ENCODE assay signal across 30 cellular contexts in the genomic region with DNA sequence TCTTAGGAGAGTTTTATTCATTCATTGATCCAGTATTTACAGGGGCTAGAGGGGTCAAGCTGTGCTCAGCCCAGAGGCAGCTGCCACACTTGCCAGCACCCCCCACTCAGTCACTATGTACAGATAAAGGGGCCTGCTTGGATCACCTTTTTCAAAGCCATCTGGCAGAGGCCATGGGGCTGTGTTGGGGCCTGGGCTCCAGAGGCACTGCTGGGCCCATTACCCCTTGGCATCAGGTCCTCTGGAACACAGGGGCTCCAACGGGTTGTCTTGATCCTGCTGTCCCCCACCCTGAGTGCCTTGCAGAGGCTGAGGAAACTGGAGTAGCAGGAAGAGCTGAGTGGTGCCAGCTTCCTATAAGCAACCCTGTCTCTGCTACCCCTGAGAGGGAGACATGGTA. TPM values are rescaled to one million over a fixed set of nuclear protein-coding genes. Genes with fewer than 3 reads are reported as not detected.
DNase-seq lines count a peak whose midpoint lies in the region; ATAC-seq and TF ChIP-seq lines count a peak whose summit lies in the region.
"Had no signal": no experiment of that assay in that cellular context is flagged by ENCODE, and none has a peak within 500 bp of the region (broad histone marks: within the 10 kb centered on the region; RNA-seq: fewer than 3 reads in every experiment).

No MANE protein-coding gene starts in this region.

- ATAC-seq in Right ventricle myocardium superior (ENCODE audit: poor library complexity), result no peak
- no peak for ATAC-seq in heart right ventricle
- ATAC-seq in T-helper 17 cell, result peak; percentile 13
- no peak for ATAC-seq in stimulated activated naive B cell treated with anti-CD40 and anti-IgM and Interleukin-4, amounts not matched to agents 10 μg/mL and 1 μg/mL and 100 μg/mL, for 72 hours (replicated peaks)
- ATAC-seq in HG02973 (IDR thresholded peaks at IDR 0.05; ENCODE audit: unreplicated experiment), result no peak
- ATAC-seq: activated CD4-positive, CD25-positive, alpha-beta regulatory T cell treated with anti-CD3 and anti-CD28 coated beads, Interleukin-2, amount 50 U/mL, for 24 hours; esophagus mucosa; GM12878; right lobe of liver had no signal

- intact Hi-C loops in Right ventricle myocardium superior (cut with DNase I) (no loop called here), heart right ventricle (cut with DNase I) (no loop called here)

- no peaks in the 10 kb centered on the region for H3K4me1 Mint-ChIP-seq in T-helper 17 cell
- peaks cover 4 to 17% of the 10 kb centered on the region in 2 donors for H3K4me1 Mint-ChIP-seq in immature natural killer cell
- H3K4me1 Mint-ChIP-seq in stimulated activated naive B cell treated with anti-CD40 and anti-IgM and Interleukin-4, amounts not matched to agents 10 μg/mL and 1 μg/mL and 100 μg/mL, for 72 hours, result peaks cover 0 to 1% of the 10 kb centered on the region in 2 donors
- H3K4me1 Mint-ChIP-seq: B cell had no signal

- 82 to 87% methylated on average over 1 of the region's 1 CpG for WGBS in heart right ventricle, 2 donors

- no peak overlapping the region for H3K4me3 ChIP-seq in heart right ventricle
- H3K4me3 ChIP-seq: GM12878, heart left ventricle, right lobe of liver, SK-N-MC, tibial nerve had no signal

- no peaks in the 10 kb centered on the region for H3K27me3 Mint-ChIP-seq in T-helper 17 cell
- peaks cover 0 to 8% (median 2%) of the 10 kb centered on the region in 3 donors for H3K27me3 Mint-ChIP-seq in immature natural killer cell (ENCODE audit: low read depth in 3 of 3)
- H3K27me3 Mint-ChIP-seq in stimulated activated naive B cell treated with anti-CD40 and anti-IgM and Interleukin-4, amounts not matched to agents 10 μg/mL and 1 μg/mL and 100 μg/mL, for 72 hours, result no peaks in the 10 kb centered on the region
- H3K27me3 Mint-ChIP-seq: B cell had no signal

- H3K4me1 ChIP-seq in heart right ventricle, result peaks cover 0 to 17% (median 9%) of the 10 kb centered on the region in 9 donors
- H3K4me1 ChIP-seq: parathyroid adenoma, right lobe of liver had no signal

- no peak for TF ChIP-seq CTCF in heart right ventricle (IDR thresholded peaks at IDR 0.05)

- H3K4me3 Mint-ChIP-seq in T-helper 17 cell, result no peak overlapping the region
- H3K4me3 Mint-ChIP-seq in immature natural killer cell, result no peak overlapping the region
- H3K4me3 Mint-ChIP-seq in stimulated activated naive B cell treated with anti-CD40 and anti-IgM and Interleukin-4, amounts not matched to agents 10 μg/mL and 1 μg/mL and 100 μg/mL, for 72 hours, result no peak overlapping the region
- H3K4me3 Mint-ChIP-seq: B cell had no signal

- peak; percentile 10 for DNase-seq in Right ventricle myocardium superior
- DNase-seq in heart right ventricle, result no peak
- no peak for DNase-seq in T-helper 17 cell
- no peak for DNase-seq in immature natural killer cell
- no peak for DNase-seq in stimulated activated naive B cell treated with anti-CD40 and anti-IgM and Interleukin-4, amounts not matched to agents 10 μg/mL and 1 μg/mL and 100 μg/mL, for 72 hours
- DNase-seq in NCI-H2081 (lab: John Stamatoyannopoulos, UW), result no peak
- no peak for DNase-seq in hepatic stellate cell (ENCODE audit: low spot score)
- DNase-seq: ACHN; activated CD4-positive, alpha-beta T cell treated with anti-CD3 and anti-CD28 coated beads, Interleukin-2, amount 50 U/mL, for 4 hours; central memory CD4-positive, alpha-beta T cell; DMS153; NCI-H1105 treated with DMSO at 0.1 percent for 48 hours; NCI-H187 treated with DMSO at 0.1 percent for 48 hours; NCI-H2171 treated with DMSO at 0.1 percent for 48 hours; NCI-H510A treated with DMSO at 0.1 percent for 48 hours; OCI-M1; stimulated activated CD8-positive, alpha-beta memory T cell treated with anti-CD3 and anti-CD28 coated beads, Interleukin-4, amount 100 ng/mL, for 48 hours had no signal

- H3K9me3 ChIP-seq in heart right ventricle (no peaks in the 10 kb centered on the region), T-helper 17 cell (ENCODE audit: control insufficient read depth, low read length, poor library complexity, severe bottlenecking) (no peaks in the 10 kb centered on the region)
- H3K9me3 ChIP-seq: heart left ventricle, right lobe of liver, tibial nerve had no signal

- H3K27me3 ChIP-seq in heart right ventricle, result no peaks in the 10 kb centered on the region
- H3K27me3 ChIP-seq: heart left ventricle, right lobe of liver, tibial nerve had no signal

- peak overlapping the region in 3 of 10 donors; percentile 4 to 66 (median 9) for H3K27ac ChIP-seq in heart right ventricle
- H3K27ac ChIP-seq: parathyroid adenoma, right lobe of liver, SK-N-MC, tibial nerve had no signal

- no peaks in the 10 kb centered on the region for H3K9me3 Mint-ChIP-seq in immature natural killer cell
- no peaks in the 10 kb centered on the region for H3K9me3 Mint-ChIP-seq in stimulated activated naive B cell treated with anti-CD40 and anti-IgM and Interleukin-4, amounts not matched to agents 10 μg/mL and 1 μg/mL and 100 μg/mL, for 72 hours
- H3K9me3 Mint-ChIP-seq: activated T-helper 2 cell treated with anti-CD3 and anti-CD28 coated beads, Interferon-gamma antibody, Interleukin-2, Interleukin-4, amounts not matched to agents 10 μg/mL and 5 μg/mL and 100 μg/mL, durations not matched to agents 14 hours and 24 hours and 36 hours had no signal

- peaks cover 0 to 84% (median 41%) of the 10 kb centered on the region in 9 donors for H3K36me3 ChIP-seq in heart right ventricle

- peaks cover 3% of the 10 kb centered on the region for H3K36me3 Mint-ChIP-seq in T-helper 17 cell (ENCODE audit: low read depth)
- peaks cover 0 to 21% (median 3%) of the 10 kb centered on the region in 3 donors for H3K36me3 Mint-ChIP-seq in immature natural killer cell
- H3K36me3 Mint-ChIP-seq in stimulated activated naive B cell treated with anti-CD40 and anti-IgM and Interleukin-4, amounts not matched to agents 10 μg/mL and 1 μg/mL and 100 μg/mL, for 72 hours, result peaks cover 35 to 68% of the 10 kb centered on the region in 2 donors

- H3K27ac Mint-ChIP-seq in T-helper 17 cell, result no peak overlapping the region
- H3K27ac Mint-ChIP-seq in immature natural killer cell, result peak overlapping the region in 4 of 6 donors; percentile 17 to 73 (median 34)
- H3K27ac Mint-ChIP-seq in stimulated activated naive B cell treated with anti-CD40 and anti-IgM and Interleukin-4, amounts not matched to agents 10 μg/mL and 1 μg/mL and 100 μg/mL, for 72 hours, result peak overlapping the region; percentile 79
- H3K27ac Mint-ChIP-seq: activated T-helper 2 cell treated with anti-CD3 and anti-CD28 coated beads, Interferon-gamma antibody, Interleukin-2, Interleukin-4, amounts not matched to agents 10 μg/mL and 5 μg/mL and 100 μg/mL, durations not matched to agents 14 hours and 24 hours and 36 hours; B cell had no signal

RNA-seq across cellular contexts. Expression of gene BAP1, which starts 8.8 kb away (rescaled TPM):
- total RNA-seq in Right ventricle myocardium superior (46.2 TPM), heart right ventricle (10 to 100 TPM; 37.1 to 58.2 (median 46.1) TPM), T-helper 17 cell (100 to 1,000 TPM; 107 to 114 TPM)
- polyA plus RNA-seq in heart right ventricle (10 to 100 TPM; 50.6 to 51.6 TPM), immature natural killer cell (10 to 100 TPM in 2 of 3 donors, 1 to 10 TPM in 1; 6.4 to 30.9 (median 13.4) TPM)

RNA-seq across cellular contexts. Expression of gene PHF7, which starts 9.4 kb away (rescaled TPM):
- total RNA-seq in Right ventricle myocardium superior, result 16.8 TPM
- total RNA-seq in heart right ventricle, result 10 to 100 TPM; 11.5 to 26.3 (median 22.4) TPM
- 1 to 10 TPM; 1.9 to 6.0 TPM for polyA plus RNA-seq in heart right ventricle
- total RNA-seq in T-helper 17 cell, result 10 to 100 TPM; 11.1 to 13.0 TPM
- polyA plus RNA-seq in immature natural killer cell, result 1 to 10 TPM; 4.2 to 9.4 (median 6.8) TPM

RNA-seq across cellular contexts. Expression of gene SEMA3G, which starts 43.9 kb away (rescaled TPM):
- total RNA-seq in Right ventricle myocardium superior (10.4 TPM), heart right ventricle (10 to 100 TPM in 9 of 10 donors, 1 to 10 TPM in 1; 8.3 to 17.8 (median 16.2) TPM), T-helper 17 cell (1 to 10 TPM; 1.5 to 2.3 TPM)
- polyA plus RNA-seq in heart right ventricle (10 to 100 TPM; 12.1 to 13.1 TPM), immature natural killer cell (not detected)
- total RNA-seq: fibroblast of villous mesenchyme; GM12878; T-helper 1 cell treated with Interleukin-12 subunit alpha and Interleukin-12 subunit beta and Interleukin-4 antibody, amounts not matched to agents 30 ng/mL and 1 ng/mL, for 36 hours had no signal

RNA-seq across cellular contexts. Expression of gene TNNC1, which starts 52.8 kb away (rescaled TPM):
- 7,948 TPM for total RNA-seq in Right ventricle myocardium superior
- 1,000 to 10,000 TPM; 6,035 to 9,296 (median 8,226) TPM for total RNA-seq in heart right ventricle
- over 10,000 TPM in 1 of 2 donors, 1,000 to 10,000 TPM in 1; 9,937 to 18,066 TPM for polyA plus RNA-seq in heart right ventricle
- 1 to 10 TPM; 3.7 to 3.8 TPM for total RNA-seq in T-helper 17 cell
- not detected for polyA plus RNA-seq in immature natural killer cell

RNA-seq across cellular contexts. Expression of gene NISCH, which starts 54.4 kb away (rescaled TPM):
- total RNA-seq in Right ventricle myocardium superior (46.0 TPM), heart right ventricle (10 to 100 TPM; 35.3 to 56.3 (median 41.9) TPM), T-helper 17 cell (100 to 1,000 TPM; 121 to 146 TPM)
- polyA plus RNA-seq in heart right ventricle (10 to 100 TPM; 24.0 to 53.6 TPM), immature natural killer cell (10 to 100 TPM; 11.3 to 25.9 (median 12.3) TPM)
